In the genomic region with DNA sequence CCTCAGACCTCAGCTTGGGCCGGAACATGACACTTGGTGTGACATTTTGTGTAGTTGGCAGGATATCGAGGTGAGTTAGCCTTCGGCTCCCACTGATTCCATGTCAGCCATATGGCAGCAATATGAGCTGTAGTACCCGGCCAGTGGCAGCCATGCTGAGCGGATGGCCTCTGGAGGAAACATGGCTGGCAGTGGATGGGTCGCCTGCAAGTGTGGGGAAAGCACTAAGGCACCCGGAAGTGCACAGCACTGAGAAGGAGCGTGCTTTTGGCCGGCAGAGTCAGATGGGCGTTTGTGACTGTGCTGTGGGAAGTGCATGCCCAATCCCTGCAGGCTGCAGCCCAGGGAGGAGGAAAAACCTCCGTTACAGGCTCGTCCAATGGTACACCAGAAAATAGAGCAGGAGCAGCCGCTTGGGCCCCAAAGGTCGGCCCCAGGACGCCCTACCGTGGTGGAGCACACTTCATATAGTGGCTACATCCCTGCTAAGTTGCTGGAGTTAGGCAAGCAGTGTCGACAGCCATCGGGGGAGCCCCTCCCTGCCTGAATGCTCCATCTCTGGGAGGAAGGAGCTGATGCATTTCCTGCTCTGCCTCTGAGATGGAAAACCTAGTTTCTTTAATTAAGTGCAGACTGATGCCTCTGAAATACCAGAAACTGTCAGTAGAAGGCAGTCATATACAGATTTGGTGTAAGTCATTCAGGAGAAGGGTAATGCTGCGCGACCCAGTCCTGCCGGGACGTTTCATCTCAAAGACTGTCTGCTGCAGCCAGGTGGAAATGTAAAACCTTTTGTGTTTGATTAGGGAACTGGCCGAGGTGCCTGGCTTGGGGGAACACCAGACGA, we compare ENCODE assay signal across 1 cellular context.
TF ChIP-seq lines count a peak whose summit lies in the region.

No MANE protein-coding gene starts in this region.

TF ChIP-seq in GM23338, 12 proteins besides CTCF, POLR2A, EP300 and RAD21 (continued from another document):
- TF ChIP-seq ZNF462 (CRISPR knock-in tag; IDR thresholded peaks at IDR 0.05) (no peak), POLR2AphosphoS5 (IDR thresholded peaks at IDR 0.05; ENCODE audit: low read depth) (no peak)
